In genomic region chr3:47306022-47306421, GRCh38 we compare ENCODE assay signal across 11 cellular contexts. TPM values are rescaled to one million over a fixed set of nuclear protein-coding genes. Genes with fewer than 3 reads are reported as not detected.
DNase-seq lines count a peak whose midpoint lies in the region; ATAC-seq and TF ChIP-seq lines count a peak whose summit lies in the region.
"Had no signal": no experiment of that assay in that cellular context is flagged by ENCODE, and none has a peak within 500 bp of the region (broad histone marks: within the 10 kb centered on the region; RNA-seq: fewer than 3 reads in every experiment).

No MANE protein-coding gene starts in this region.

- H3K9me3 ChIP-seq in BLaER1 treated with 17β-estradiol and CSF1 and Interleukin-3, amounts not matched to agents 10 nM and 100 nM (replicated peaks in 1 of 11) = peaks cover 0 to 33% (median 21%) of the 10 kb centered on the region in 11 experiments; a peak in 15 of 22 replicates
- H3K9me3 ChIP-seq in MM.1S (replicated peaks; ENCODE audit: insufficient read depth, low read length) = no peaks in the 10 kb centered on the region
- H3K9me3 ChIP-seq: A549, HAP-1 had no signal

- H3K27me3 ChIP-seq in BLaER1 treated with 17β-estradiol and CSF1 and Interleukin-3, amounts not matched to agents 10 nM and 100 nM = no peaks in the 10 kb centered on the region
- H3K27me3 ChIP-seq in MM.1S (replicated peaks; ENCODE audit: insufficient read depth, low read length) = no peaks in the 10 kb centered on the region

- no peak overlapping the region for H3K4me3 ChIP-seq in BLaER1 treated with 17β-estradiol and CSF1 and Interleukin-3, amounts not matched to agents 10 nM and 100 nM
- H3K4me3 ChIP-seq in MM.1S (ENCODE audit: low read length) = no peak overlapping the region
- H3K4me3 ChIP-seq: A549, HAP-1 had no signal

- ATAC-seq in activated B cell treated with CpG ODN at 0.5 μM for 24 hours (ENCODE audit: low read depth) = no peak
- ATAC-seq: A549, HepG2 had no signal

- H3K27ac Mint-ChIP-seq in activated B cell treated with CpG ODN at 0.5 μM for 24 hours (peak overlapping the region; percentile 26), CD14-positive monocyte (peak overlapping the region in 3 of 7 donors; percentile 11 to 56 (median 48))

- H3K9me2 ChIP-seq in MM.1S (replicated peaks; ENCODE audit: insufficient read depth, low read length) = no peaks in the 10 kb centered on the region

- H3F3A ChIP-seq in MM.1S (ENCODE audit: insufficient read depth, low read length) = no peaks in the 10 kb centered on the region

- H3K79me2 ChIP-seq in MM.1S (ENCODE audit: low read length) = peaks cover 30% of the 10 kb centered on the region

- intact Hi-C loops in activated B cell treated with CpG ODN at 0.5 μM for 24 hours (cut with micrococcal nuclease) (no loop called here), CD14-positive monocyte (cut with micrococcal nuclease) (no loop called here)

- H4K20me1 ChIP-seq in BLaER1 treated with 17β-estradiol and CSF1 and Interleukin-3, amounts not matched to agents 10 nM and 100 nM = peaks cover 0 to 78% (median 11%) of the 10 kb centered on the region in 11 experiments; a peak in 12 of 22 replicates
- no peaks in the 10 kb centered on the region for H4K20me1 ChIP-seq in MM.1S (ENCODE audit: insufficient read depth, low read length)

- no peak overlapping the region for H3K9ac ChIP-seq in BLaER1 treated with 17β-estradiol and CSF1 and Interleukin-3, amounts not matched to agents 10 nM and 100 nM
- no peak overlapping the region for H3K9ac ChIP-seq in MM.1S (ENCODE audit: low read length)

- H3K36me3 Mint-ChIP-seq in activated B cell treated with CpG ODN at 0.5 μM for 24 hours (ENCODE audit: low read depth) (peaks cover 54% of the 10 kb centered on the region), CD14-positive monocyte (peaks cover 49 to 82% of the 10 kb centered on the region in 2 donors)

- POLR2A ChIA-PET in activated B cell treated with CpG ODN at 0.5 μM for 24 hours (lab: Charles Lee) = no interaction called here

- DNase-seq in MM.1S = no peak
- DNase-seq in activated B cell treated with CpG ODN at 0.5 μM for 24 hours = no peak
- no peak for DNase-seq in stimulated activated CD4-positive, alpha-beta T cell treated with anti-CD3 and anti-CD28 coated beads, Interleukin-4, amount 100 ng/mL, for 24 hours
- DNase-seq in CD14-positive monocyte (ENCODE audit: low spot score) = no peak
- DNase-seq in Kasumi-1 (lab: John Stamatoyannopoulos, UW) = no peak
- DNase-seq: CD4-positive, alpha-beta memory T cell; DMS79 had no signal

- H3K27ac ChIP-seq in BLaER1 treated with 17β-estradiol and CSF1 and Interleukin-3, amounts not matched to agents 10 nM and 100 nM = no peak overlapping the region
- no peak overlapping the region for H3K27ac ChIP-seq in MM.1S (ENCODE audit: low read length)
- H3K27ac ChIP-seq: A549 had no signal

- peaks cover 43 to 77% (median 59%) of the 10 kb centered on the region in 11 experiments for H3K36me3 ChIP-seq in BLaER1 treated with 17β-estradiol and CSF1 and Interleukin-3, amounts not matched to agents 10 nM and 100 nM
- no peaks in the 10 kb centered on the region for H3K36me3 ChIP-seq in MM.1S (replicated peaks; ENCODE audit: insufficient read depth, low read length)

- CTCF ChIA-PET in activated B cell treated with CpG ODN at 0.5 μM for 24 hours (lab: Charles Lee) = no interaction called here

- H3K4me3 Mint-ChIP-seq in activated B cell treated with CpG ODN at 0.5 μM for 24 hours = no peak overlapping the region
- H3K4me3 Mint-ChIP-seq in CD14-positive monocyte = no peak overlapping the region
- H3K4me3 Mint-ChIP-seq: CD4-positive, alpha-beta memory T cell had no signal

- no peaks in the 10 kb centered on the region for H3K9me3 Mint-ChIP-seq in activated B cell treated with CpG ODN at 0.5 μM for 24 hours
- H3K9me3 Mint-ChIP-seq in CD14-positive monocyte = no peaks in the 10 kb centered on the region
- H3K9me3 Mint-ChIP-seq: CD4-positive, alpha-beta memory T cell had no signal

- peaks cover 4 to 33% (median 13%) of the 10 kb centered on the region in 10 experiments; a peak in 15 of 20 replicates for H3K4me1 ChIP-seq in BLaER1 treated with 17β-estradiol and CSF1 and Interleukin-3, amounts not matched to agents 10 nM and 100 nM
- H3K4me1 ChIP-seq in MM.1S (ENCODE audit: low read length) = peaks cover 11% of the 10 kb centered on the region
- H3K4me1 ChIP-seq: A549 had no signal

- H3K27me3 Mint-ChIP-seq in activated B cell treated with CpG ODN at 0.5 μM for 24 hours (no peaks in the 10 kb centered on the region), CD14-positive monocyte (ENCODE audit: low read depth in 3 of 3) (peaks cover 0 to 1% (median 0%) of the 10 kb centered on the region in 3 donors)
- H3K27me3 Mint-ChIP-seq: CD4-positive, alpha-beta memory T cell had no signal

- TF ChIP-seq CTCF in MM.1S (IDR thresholded peaks at IDR 0.05; ENCODE audit: low read length) = no peak
- TF ChIP-seq CTCF in activated B cell treated with CpG ODN at 0.5 μM for 24 hours (IDR thresholded peaks at IDR 0.05) = no peak
- no peak for TF ChIP-seq CTCF in CD14-positive monocyte (IDR thresholded peaks at IDR 0.05)

- H3K4me1 Mint-ChIP-seq in activated B cell treated with CpG ODN at 0.5 μM for 24 hours (peaks cover 29% of the 10 kb centered on the region), CD14-positive monocyte (peaks cover 33% of the 10 kb centered on the region)

- H2AFZ ChIP-seq in MM.1S (ENCODE audit: low read length) = no peak overlapping the region

- H3K4me2 ChIP-seq in BLaER1 treated with 17β-estradiol and CSF1 and Interleukin-3, amounts not matched to agents 10 nM and 100 nM = peak overlapping the region in 9 of 11 experiments; percentile 3 to 34 (median 17); a peak in 11 of 22 replicates
- peak overlapping the region; percentile 28 for H3K4me2 ChIP-seq in MM.1S (ENCODE audit: low read depth, low read length)
- H3K4me2 ChIP-seq: A549 had no signal

RNA-seq across cellular contexts. Expression of gene KLHL18, which starts 23.3 kb away (rescaled TPM):
- 36.6 and 38.0 TPM in 2 replicates for total RNA-seq in activated B cell treated with CpG ODN at 0.5 μM for 24 hours
- 10 to 100 TPM; 45.3 to 63.3 TPM for polyA plus RNA-seq in CD14-positive monocyte

RNA-seq across cellular contexts. Expression of gene KIF9, which starts 23.4 kb away (rescaled TPM):
- 2.3 and 2.5 TPM in 2 replicates for total RNA-seq in activated B cell treated with CpG ODN at 0.5 μM for 24 hours
- 1 to 10 TPM; 3.8 to 5.1 TPM for polyA plus RNA-seq in CD14-positive monocyte
